8 cellular contexts compared by ENCODE assay signal in the genomic region with DNA sequence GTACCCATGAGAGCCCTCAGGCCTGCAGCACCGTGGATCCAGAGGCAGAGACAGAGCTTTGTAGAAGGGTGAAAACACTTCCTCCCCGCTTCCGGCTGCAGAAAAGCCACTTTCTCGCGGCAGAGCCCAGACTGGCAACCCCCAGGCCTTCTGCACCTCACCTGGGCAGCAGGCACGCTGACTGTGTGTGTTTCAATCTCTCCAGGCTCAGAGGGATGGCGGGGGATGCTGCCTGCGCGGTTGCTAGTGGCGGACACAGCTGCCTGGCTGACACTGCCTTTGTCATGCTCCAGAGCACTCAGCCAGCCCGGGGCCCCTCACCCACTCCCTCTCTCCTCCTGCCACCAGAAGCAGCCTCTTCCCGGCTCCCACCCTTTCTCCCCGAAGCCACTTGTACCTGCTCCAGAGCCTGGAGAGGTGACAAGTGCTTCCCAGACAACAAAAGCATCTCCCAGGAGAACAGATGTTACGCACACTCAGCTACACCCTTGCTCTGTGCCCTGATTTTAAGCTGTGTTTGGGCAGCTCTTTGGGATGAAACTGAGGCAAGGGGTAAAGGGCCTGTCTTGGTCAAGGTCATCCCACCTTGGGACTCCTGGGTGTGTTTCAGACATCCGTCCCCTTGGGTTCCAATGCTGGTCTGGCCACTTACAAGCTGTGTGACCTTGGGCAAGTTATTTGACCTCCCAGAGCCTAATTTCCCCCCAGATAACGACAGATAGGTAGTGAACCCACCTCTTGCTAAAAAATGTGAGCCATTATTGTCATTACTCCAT.
A peak's percentile ranks its signal among the peaks of the same experiment; 100 is the strongest.
DNase-seq lines count a peak whose midpoint lies in the region; ATAC-seq lines count a peak whose summit lies in the region.

No MANE protein-coding gene starts in this region.

- peak overlapping the region; percentile 81 for H3K9ac ChIP-seq in NT2/D1 (ENCODE audit: insufficient read length, low read depth)
- H3K9ac ChIP-seq in adipocyte (ENCODE audit: low read length): peak overlapping the region; percentile 78

- H3K9me3 ChIP-seq in NT2/D1 (ENCODE audit: insufficient read depth, low read length) (no peaks in the 10 kb centered on the region), adipocyte (ENCODE audit: control insufficient read depth, low read length) (no peaks in the 10 kb centered on the region)

- peaks cover 23% of the 10 kb centered on the region for H3K4me1 ChIP-seq in NT2/D1 (ENCODE audit: insufficient read depth, insufficient read length)
- peaks cover 17% of the 10 kb centered on the region for H3K4me1 ChIP-seq in adipocyte (ENCODE audit: control insufficient read depth, insufficient read depth, low read length)

- no peak for DNase-seq in NT2/D1 (ENCODE audit: low read depth, low spot score)
- no peak for DNase-seq in adipocyte (ENCODE audit: low read depth)
- DNase-seq in kidney tubule cell (ENCODE audit: low spot score): peak; percentile 60
- DNase-seq in substantia nigra (lab: John Stamatoyannopoulos, UW): peak in 4 of 49 donors; percentile 7 to 28 (median 16)
- no peak for DNase-seq in NCI-H1694 (lab: John Stamatoyannopoulos, UW)

- ATAC-seq in GM21447 (IDR thresholded peaks at IDR 0.05; ENCODE audit: unreplicated experiment): peak; percentile 2
- ATAC-seq in HG03354 (IDR thresholded peaks at IDR 0.05; ENCODE audit: poor library complexity, severe bottlenecking, unreplicated experiment): no peak
- no peak for ATAC-seq in GM18520 (IDR thresholded peaks at IDR 0.05; ENCODE audit: unreplicated experiment)

- H3K36me3 ChIP-seq in NT2/D1 (ENCODE audit: insufficient read depth, insufficient read length, low read length) (peaks cover 32% of the 10 kb centered on the region), adipocyte (ENCODE audit: control insufficient read depth, insufficient read depth, low read length, severe bottlenecking) (no peaks in the 10 kb centered on the region)

- H3K4me3 ChIP-seq in NT2/D1 (ENCODE audit: insufficient read length, low read depth) (peak overlapping the region; percentile 75), adipocyte (ENCODE audit: low read length) (peak overlapping the region; percentile 83)

- no peaks in the 10 kb centered on the region for H3K27me3 ChIP-seq in NT2/D1 (ENCODE audit: insufficient read depth, insufficient read length)
- no peaks in the 10 kb centered on the region for H3K27me3 ChIP-seq in adipocyte (replicated peaks; ENCODE audit: control insufficient read depth, insufficient read depth, low read length)

- H3K27ac ChIP-seq in substantia nigra (ENCODE audit: low read depth, low read length, poor library complexity, severe bottlenecking): peak overlapping the region; percentile 55
